1 cellular context compared by ENCODE assay signal in the genomic region with DNA sequence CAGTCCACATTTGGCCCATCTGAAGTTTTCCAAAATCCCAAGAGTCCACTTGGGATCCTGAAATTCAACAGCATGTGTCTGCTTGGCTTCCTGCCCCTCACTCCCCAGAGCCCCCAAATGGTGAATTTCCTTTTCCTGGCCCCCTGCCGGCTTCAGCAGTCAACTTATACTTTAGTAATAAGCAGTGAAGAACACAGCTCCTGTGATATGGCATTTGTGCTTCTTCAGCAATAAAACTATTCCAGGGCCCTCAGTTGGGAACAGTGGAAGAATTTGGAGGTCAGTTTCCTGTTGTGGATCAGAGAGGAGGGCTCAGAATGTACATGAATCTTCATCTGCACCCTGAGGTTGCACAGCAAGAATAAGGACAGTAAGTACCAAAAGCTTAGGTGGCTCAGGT.
TF ChIP-seq lines count a peak whose summit lies in the region.

No MANE protein-coding gene starts in this region.

TF ChIP-seq in HepG2, 621 proteins besides CTCF, POLR2A, EP300 and RAD21:
- TF ChIP-seq CAMTA2 (CRISPR knock-in tag; IDR thresholded peaks at IDR 0.05; ENCODE audit: borderline replicate concordance) (no peak), MAFK (conservative IDR thresholded peaks at IDR 0.05 in 1 of 2, IDR thresholded peaks at IDR 0.05 in 1 of 2; ENCODE audit: low read length in 2 of 2) (peak; percentile 23 to 45; a peak in 2 of 4 replicates)
